ENCODE assay signal across 21 cellular contexts in genomic region chr4:108596389-108596788, GRCh38.
"Had no signal": no experiment of that assay in that cellular context is flagged by ENCODE, and none has a peak within 500 bp of the region (broad histone marks: within the 10 kb centered on the region; RNA-seq: fewer than 3 reads in every experiment).

No MANE protein-coding gene starts in this region.

- H3K4me1 Mint-ChIP-seq: memory B cell had no signal

- H3K27ac ChIP-seq: body of pancreas, colonic mucosa, heart right ventricle, transverse colon, uterus had no signal

- H3K27ac Mint-ChIP-seq: activated CD4-positive, alpha-beta T cell treated with anti-CD3 and anti-CD28 coated beads, Interleukin-2, amount 10 ng/mL, durations not matched to agents 24 days and 14 days; activated CD8-positive, alpha-beta T cell treated with anti-CD3 and anti-CD28 coated beads, Interleukin-2, amount 10 ng/mL, durations not matched to agents 7 days and 5 days; activated naive CD4-positive, alpha-beta T cell treated with anti-CD3 and anti-CD28 coated beads, Interleukin-2, amount 50 U/mL, for 24 hours; memory B cell had no signal

- DNase-seq: activated CD4-positive, alpha-beta T cell treated with anti-CD3 and anti-CD28 coated beads, Interleukin-2, amount 10 ng/mL, durations not matched to agents 24 days and 14 days; activated CD8-positive, alpha-beta T cell treated with anti-CD3 and anti-CD28 coated beads, Interleukin-2, amount 10 ng/mL, durations not matched to agents 7 days and 5 days; activated effector memory CD4-positive, alpha-beta T cell treated with anti-CD3 and anti-CD28 coated beads, Interleukin-2, amount 50 U/mL, for 16 hours; activated T-cell treated with anti-CD3 and anti-CD28 coated beads, Interleukin-2, amount 50 U/mL, for 4 hours; amygdala; body of pancreas; central memory CD4-positive, alpha-beta T cell; colonic mucosa; erythroblast; heart right ventricle; kidney glomerular epithelial cell; left ventricle myocardium superior; occipital lobe; retina; stimulated activated naive CD8-positive, alpha-beta T cell treated with anti-CD3 and anti-CD28 coated beads, Interleukin-15, Interleukin-2, amounts not matched to agents 100 U/mL and 50 U/mL, for 24 hours; T-helper 1 cell; T-helper 9 cell; transverse colon; uterus had no signal

- H3K36me3 ChIP-seq: colonic mucosa, transverse colon, uterus had no signal

- H3K4me1 ChIP-seq: body of pancreas, colonic mucosa, transverse colon, uterus had no signal

- H3K27me3 ChIP-seq: body of pancreas, colonic mucosa, heart right ventricle, transverse colon, uterus had no signal

- H3K9me3 Mint-ChIP-seq: activated CD4-positive, alpha-beta T cell treated with anti-CD3 and anti-CD28 coated beads, Interleukin-2, amount 10 ng/mL, durations not matched to agents 24 days and 14 days; activated naive CD4-positive, alpha-beta T cell treated with anti-CD3 and anti-CD28 coated beads, Interleukin-2, amount 50 U/mL, for 24 hours; activated T-cell treated with anti-CD3 and anti-CD28 coated beads, Interleukin-2, amount 50 U/mL, for 4 hours had no signal

- H3K27me3 Mint-ChIP-seq: activated CD4-positive, alpha-beta T cell treated with anti-CD3 and anti-CD28 coated beads, Interleukin-2, amount 10 ng/mL, durations not matched to agents 24 days and 14 days; activated naive CD4-positive, alpha-beta T cell treated with anti-CD3 and anti-CD28 coated beads, Interleukin-2, amount 50 U/mL, for 24 hours; memory B cell had no signal

- H3K4me3 ChIP-seq: body of pancreas, colonic mucosa, heart right ventricle, transverse colon, uterus had no signal

- H3K9me3 ChIP-seq: body of pancreas, colonic mucosa, heart right ventricle, transverse colon, uterus had no signal

- H3K4me3 Mint-ChIP-seq: activated CD4-positive, alpha-beta T cell treated with anti-CD3 and anti-CD28 coated beads, Interleukin-2, amount 10 ng/mL, durations not matched to agents 24 days and 14 days; activated CD8-positive, alpha-beta T cell treated with anti-CD3 and anti-CD28 coated beads, Interleukin-2, amount 10 ng/mL, durations not matched to agents 7 days and 5 days; activated naive CD4-positive, alpha-beta T cell treated with anti-CD3 and anti-CD28 coated beads, Interleukin-2, amount 50 U/mL, for 24 hours; activated T-cell treated with anti-CD3 and anti-CD28 coated beads, Interleukin-2, amount 50 U/mL, for 4 hours; memory B cell had no signal

- ATAC-seq: activated CD8-positive, alpha-beta T cell treated with anti-CD3 and anti-CD28 coated beads, Interleukin-2, amount 10 ng/mL, durations not matched to agents 7 days and 5 days; activated T-cell treated with anti-CD3 and anti-CD28 coated beads, Interleukin-2, amount 50 U/mL, for 4 hours; body of pancreas; heart right ventricle; left ventricle myocardium superior; stimulated activated naive CD8-positive, alpha-beta T cell treated with anti-CD3 and anti-CD28 coated beads, Interleukin-15, Interleukin-2, amounts not matched to agents 100 U/mL and 50 U/mL, for 24 hours had no signal
